ENCODE assay signal across 17 cellular contexts in the genomic region with DNA sequence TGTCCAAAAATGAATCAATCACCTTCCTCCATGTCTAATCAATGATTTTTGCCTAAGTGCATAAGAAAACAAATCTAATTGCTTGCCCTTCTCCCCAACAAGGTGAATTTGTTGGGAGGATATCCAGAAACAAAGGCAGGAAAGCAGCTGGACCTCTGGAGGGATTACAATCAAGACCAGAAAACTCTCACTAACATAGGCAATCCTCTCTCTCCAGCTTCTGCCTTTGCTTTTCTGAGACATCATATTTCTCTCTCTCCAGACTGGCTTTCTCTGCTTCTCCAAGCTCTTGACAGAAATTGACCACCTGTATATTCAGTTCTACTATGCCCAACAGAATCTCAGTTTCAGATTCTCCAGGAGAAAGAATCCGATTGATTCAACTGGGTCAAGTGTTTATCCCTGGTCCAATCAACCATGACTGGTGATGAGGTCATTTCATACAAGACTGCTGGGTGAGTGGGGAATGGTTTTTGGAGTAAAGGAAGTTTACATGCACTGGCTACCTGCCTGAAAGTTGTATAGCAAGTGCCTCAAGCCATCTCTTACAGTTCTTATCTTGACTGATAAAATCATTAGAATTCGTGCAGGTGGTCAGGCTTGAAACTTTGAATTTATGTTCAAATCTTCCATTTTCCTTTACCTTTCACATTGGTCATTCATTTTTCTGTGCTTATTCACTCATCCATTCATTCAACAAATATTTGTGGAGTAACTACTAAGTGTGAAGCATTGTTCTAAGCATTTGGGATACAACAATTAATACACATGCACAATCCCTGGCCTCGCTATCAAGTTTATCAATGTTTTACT. TPM values are rescaled to one million over a fixed set of nuclear protein-coding genes. Genes with fewer than 3 reads are reported as not detected.
A peak's percentile ranks its signal among the peaks of the same experiment; 100 is the strongest.
DNase-seq lines count a peak whose midpoint lies in the region; ATAC-seq and TF ChIP-seq lines count a peak whose summit lies in the region.
"Had no signal": no experiment of that assay in that cellular context is flagged by ENCODE, and none has a peak within 500 bp of the region (broad histone marks: within the 10 kb centered on the region; RNA-seq: fewer than 3 reads in every experiment).

No MANE protein-coding gene starts in this region.

- TF ChIP-seq POLR2A in breast epithelium (IDR thresholded peaks at IDR 0.05), result no peak
- TF ChIP-seq POLR2A in thyroid gland (IDR thresholded peaks at IDR 0.05), result no peak

- 45% methylated on average over 3 of the region's 3 CpGs for WGBS in mammary epithelial cell (ENCODE audit: low coverage, missing lambda C conversion rate)
- WGBS in thyroid gland, 2 donors, result 59 to 61% methylated on average over 3 of the region's 3 CpGs

- no peaks in the 10 kb centered on the region for H3K36me3 ChIP-seq in mammary epithelial cell (ENCODE audit: insufficient read depth, low read length)
- H3K36me3 ChIP-seq in breast epithelium, result no peaks in the 10 kb centered on the region
- no peaks in the 10 kb centered on the region for H3K36me3 ChIP-seq in thyroid gland
- H3K36me3 ChIP-seq: ovary, stomach had no signal

- no peaks in the 10 kb centered on the region for H4K20me1 ChIP-seq in mammary epithelial cell (ENCODE audit: insufficient read depth, low read length)

- no peak for TF ChIP-seq CTCF in mammary epithelial cell (conservative IDR thresholded peaks at IDR 0.05 in 1 of 2, IDR thresholded peaks at IDR 0.05 in 1 of 2; ENCODE audit: extremely low read depth in 1 of 2, insufficient read depth in 1 of 2, low read depth in 1 of 2, low read length in 2 of 2)
- no peak for TF ChIP-seq CTCF in breast epithelium (IDR thresholded peaks at IDR 0.05)
- no peak for TF ChIP-seq CTCF in epithelial cell of proximal tubule (conservative IDR thresholded peaks at IDR 0.05; ENCODE audit: low read depth, low read length)
- TF ChIP-seq CTCF in thyroid gland (IDR thresholded peaks at IDR 0.05), result no peak

- in situ Hi-C loops in mammary epithelial cell (cut with MboI; ENCODE audit: low sequenced_read_pairs in 2 of 2), result no loop called here

- H3K4me3 ChIP-seq in mammary epithelial cell (replicated peaks in 1 of 3; ENCODE audit: insufficient read depth in 1 of 3, low read depth in 2 of 3, low read length in 3 of 3) (no peak overlapping the region), breast epithelium (no peak overlapping the region), epithelial cell of proximal tubule (ENCODE audit: low read depth, low read length) (no peak overlapping the region), thyroid gland (replicated peaks in 1 of 3) (no peak overlapping the region)
- H3K4me3 ChIP-seq: dorsolateral prefrontal cortex, ovary, stomach had no signal

- DNase-seq in mammary epithelial cell (peak; percentile 69), breast epithelium (ENCODE audit: low spot score in 2 of 2) (no peak), NCI-H774 (lab: John Stamatoyannopoulos, UW) (peak; percentile 20), epithelial cell of proximal tubule (ENCODE audit: low read depth) (peak; percentile 90), thyroid gland (peak; percentile 6 to 13), NCI-H2227 treated with DMSO at 0.1 percent for 48 hours (lab: John Stamatoyannopoulos, UW) (no peak), NCI-H82 (lab: John Stamatoyannopoulos, UW) (no peak)
- DNase-seq: activated effector memory CD4-positive, alpha-beta T cell treated with Interleukin-2 at 50 U/mL for 16 hours; anterior cingulate cortex; dorsolateral prefrontal cortex; Kasumi-1; NCI-H1694; ovary; stimulated activated CD4-positive, alpha-beta T cell treated with anti-CD3 and anti-CD28 coated beads, Interleukin-12 subunit alpha, Interleukin-12 subunit beta, amount 100 ng/mL, for 4 hours; stomach had no signal

- H3K4me1 ChIP-seq in mammary epithelial cell (ENCODE audit: insufficient read depth, low read length) (peaks cover 20% of the 10 kb centered on the region), breast epithelium (no peaks in the 10 kb centered on the region), thyroid gland (peaks cover 0 to 10% of the 10 kb centered on the region in 2 donors)
- H3K4me1 ChIP-seq: stomach had no signal

- no TSS peak for BruUV-seq in mammary epithelial cell (replicated peaks; lab: Mats Ljungman, UMichigan)

- H3K9me3 ChIP-seq in mammary epithelial cell (replicated peaks; ENCODE audit: insufficient read depth, low read length) (no peaks in the 10 kb centered on the region), breast epithelium (no peaks in the 10 kb centered on the region), thyroid gland (no peaks in the 10 kb centered on the region)
- H3K9me3 ChIP-seq: ovary, stomach had no signal

- peak overlapping the region; percentile 32 for H3K4me2 ChIP-seq in mammary epithelial cell (ENCODE audit: insufficient read depth, low read depth, low read length)

- intact Hi-C loops in mammary epithelial cell (cut with micrococcal nuclease), result no loop called here
- intact Hi-C loops in breast epithelium (cut with DNase I; ENCODE audit: low total_unique reads), result no loop called here
- intact Hi-C loops in thyroid gland (cut with DNase I), result no loop called here

- no peak overlapping the region for H3K9ac ChIP-seq in mammary epithelial cell (ENCODE audit: insufficient read depth, low read length)

- H2AFZ ChIP-seq in mammary epithelial cell (ENCODE audit: low read depth, low read length), result peak overlapping the region; percentile 66

- no peaks in the 10 kb centered on the region for H3K79me2 ChIP-seq in mammary epithelial cell (ENCODE audit: insufficient read depth, low read length)

- ATAC-seq in GM21619 (IDR thresholded peaks at IDR 0.05; ENCODE audit: unreplicated experiment), result no peak

- CTCF ChIA-PET in mammary epithelial cell (lab: Charles Lee; ENCODE audit: low non-redundant PET), result no interaction called here

- dilution Hi-C loops in mammary epithelial cell (cut with HindIII; ENCODE audit: low sequenced_read_pairs), result no loop called here

- H3K27me3 ChIP-seq in mammary epithelial cell (ENCODE audit: insufficient read depth, low read length) (no peaks in the 10 kb centered on the region), breast epithelium (no peaks in the 10 kb centered on the region), thyroid gland (no peaks in the 10 kb centered on the region)
- H3K27me3 ChIP-seq: dorsolateral prefrontal cortex, ovary, stomach had no signal

- H3K27ac ChIP-seq in mammary epithelial cell (ENCODE audit: insufficient read depth, low read depth, low read length) (peak overlapping the region; percentile 30), breast epithelium (no peak overlapping the region), thyroid gland (peak overlapping the region in 1 of 3 donors; percentile 33)
- H3K27ac ChIP-seq: HL-60, ovary, stomach had no signal

RNA-seq across cellular contexts. Expression of a gene that starts 22.2 kb away (rescaled TPM):
- 1 to 10 TPM; 1.5 to 1.6 TPM for total RNA-seq in mammary epithelial cell
- polyA plus RNA-seq in mammary epithelial cell, result 0.29 TPM
- 0.47 TPM for polyA minus RNA-seq in mammary epithelial cell
- total RNA-seq in breast epithelium, result 1 to 10 TPM in 2 of 3 donors, under 1 TPM in 1; 0.48 to 7.3 (median 2.9) TPM
- 0.40 and 0.43 TPM in 2 replicates for total RNA-seq in epithelial cell of proximal tubule
- total RNA-seq in thyroid gland, result 1 to 10 TPM; 3.0 to 5.4 (median 4.1) TPM

Comparison
In these comparisons a context has a peak if more than half of its experiments do, and no peak if none do; other contexts are left out.
1. DNase-seq: peak in mammary epithelial cell (single experiment), NCI-H774 (single experiment), epithelial cell of proximal tubule (single experiment) and thyroid gland (2 of 2); none in breast epithelium (0 of 2), NCI-H2227 treated with DMSO at 0.1 percent for 48 hours (single experiment) and NCI-H82 (single experiment).